Comparison of ENCODE assay signal across 6 cellular contexts in the genomic region with DNA sequence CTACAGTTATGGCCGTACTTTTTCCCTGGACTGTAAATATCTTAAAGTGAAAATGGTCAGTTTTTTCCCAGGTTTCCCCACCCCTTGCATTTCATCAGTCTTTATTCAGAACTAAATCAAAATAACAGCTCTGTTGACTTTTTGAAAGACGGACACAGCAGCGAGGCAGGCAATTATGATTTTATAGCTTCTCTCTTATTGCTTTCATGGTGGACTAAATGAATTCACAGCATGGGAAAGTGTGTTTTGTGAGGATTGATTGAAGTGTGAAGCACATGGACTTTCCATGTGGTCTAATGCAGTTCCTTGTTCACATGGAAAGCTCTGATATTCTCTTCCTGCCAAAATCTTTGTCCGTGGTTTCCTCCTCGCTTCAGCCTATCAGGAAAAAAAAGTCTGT.
"Had no signal": no experiment of that assay in that cellular context is flagged by ENCODE, and none has a peak within 500 bp of the region (broad histone marks: within the 10 kb centered on the region; RNA-seq: fewer than 3 reads in every experiment).

No MANE protein-coding gene starts in this region.

- H3K27ac Mint-ChIP-seq: GM23338 had no signal

- ATAC-seq: GM23338, HCT116, K562 had no signal

- DNase-seq: H7, IMR-90 had no signal

- H3K36me3 ChIP-seq: HAP-1 had no signal

- H3K4me3 ChIP-seq: GM23338, HAP-1, K562 had no signal

- H3K9me3 ChIP-seq: HAP-1 had no signal

- H3K4me1 ChIP-seq: HAP-1 had no signal

- H3K4me1 Mint-ChIP-seq: GM23338 had no signal

- H3K4me3 Mint-ChIP-seq: GM23338 had no signal
